ENCODE assay signal across 25 cellular contexts in genomic region chr21:42735061-42735460, GRCh38.
DNase-seq lines count a peak whose midpoint lies in the region; ATAC-seq and TF ChIP-seq lines count a peak whose summit lies in the region.
"Had no signal": no experiment of that assay in that cellular context is flagged by ENCODE, and none has a peak within 500 bp of the region (broad histone marks: within the 10 kb centered on the region; RNA-seq: fewer than 3 reads in every experiment).

No MANE protein-coding gene starts in this region.

- TF ChIP-seq EP300 in stomach (IDR thresholded peaks at IDR 0.05), result no peak

- H3K9me3 Mint-ChIP-seq in activated CD8-positive, alpha-beta T cell treated with anti-CD3 and anti-CD28 coated beads, Interleukin-2, amount 10 ng/mL, durations not matched to agents 7 days and 5 days (ENCODE audit: insufficient read depth), result no peaks in the 10 kb centered on the region
- H3K9me3 Mint-ChIP-seq in activated CD8-positive, alpha-beta T cell treated with anti-CD3 and anti-CD28 coated beads for 36 hours, result no peaks in the 10 kb centered on the region
- H3K9me3 Mint-ChIP-seq in immature natural killer cell, result no peaks in the 10 kb centered on the region
- H3K9me3 Mint-ChIP-seq: activated T-helper 17 cell treated with anti-CD3 and anti-CD28 coated beads, Interleukin-2, amount 50 U/mL, for 72 hours; central memory CD8-positive, alpha-beta T cell; natural killer cell had no signal

- no peak for TF ChIP-seq POLR2A in stomach (IDR thresholded peaks at IDR 0.05)

- H3K4me1 ChIP-seq in KMS-11 (ENCODE audit: low read depth, poor library complexity, severe bottlenecking), result peaks cover 13% of the 10 kb centered on the region
- H3K4me1 ChIP-seq in stomach, result peaks cover 15 to 62% (median 39%) of the 10 kb centered on the region in 4 donors

- no peak for ATAC-seq in activated CD8-positive, alpha-beta T cell treated with anti-CD3 and anti-CD28 coated beads, Interleukin-2, amount 10 ng/mL, durations not matched to agents 7 days and 5 days
- ATAC-seq in activated CD8-positive, alpha-beta T cell treated with anti-CD3 and anti-CD28 coated beads for 36 hours, result no peak
- no peak for ATAC-seq in sciatic nerve
- ATAC-seq: HCT116, left cardiac atrium had no signal

- no peak for TF ChIP-seq CTCF in activated CD8-positive, alpha-beta T cell treated with anti-CD3 and anti-CD28 coated beads for 36 hours (IDR thresholded peaks at IDR 0.05)
- TF ChIP-seq CTCF in KMS-11 (conservative IDR thresholded peaks at IDR 0.05; ENCODE audit: low read depth, low read length) (no peak), stomach (IDR thresholded peaks at IDR 0.05) (no peak)

- no peak overlapping the region for H3K9ac ChIP-seq in KMS-11

- no peak overlapping the region for H3K4me3 ChIP-seq in KMS-11 (IDR thresholded peaks at IDR 0.05; ENCODE audit: insufficient read depth, low read depth, low read length)
- H3K4me3 ChIP-seq in stomach, result no peak overlapping the region
- no peak overlapping the region for H3K4me3 ChIP-seq in H7 (ENCODE audit: insufficient read depth, low read depth, low read length)
- H3K4me3 ChIP-seq: smooth muscle cell had no signal

- H3K36me3 ChIP-seq in KMS-11 (ENCODE audit: insufficient read depth) (no peaks in the 10 kb centered on the region), stomach (peaks cover 0 to 33% (median 0%) of the 10 kb centered on the region in 4 donors), H7 (replicated peaks; ENCODE audit: control insufficient read depth, insufficient read depth, low read length) (peaks cover 6% of the 10 kb centered on the region; the same call in 1 of the 2 replicates)

- POLR2A ChIA-PET in activated CD8-positive, alpha-beta T cell treated with anti-CD3 and anti-CD28 coated beads, Interleukin-2, amount 10 ng/mL, durations not matched to agents 7 days and 5 days (lab: Charles Lee), result interaction anchor here (1.0 to 1.4 kb wide), 3 partner anchors 11 to 51 kb away, joined by 3 to 12 read pairs (median 5); no protein-coding TSS in a partner anchor
- POLR2A ChIA-PET in activated CD8-positive, alpha-beta T cell treated with anti-CD3 and anti-CD28 coated beads for 36 hours (lab: Charles Lee), result interaction anchor here (0.6 to 2.1 kb wide), 3 partner anchors 12 to 148 kb away, joined by 3 to 6 read pairs (median 3); no protein-coding TSS in a partner anchor

- intact Hi-C loops in activated CD8-positive, alpha-beta T cell treated with anti-CD3 and anti-CD28 coated beads for 36 hours (cut with micrococcal nuclease), result no loop called here
- intact Hi-C loops in stomach (cut with DNase I; ENCODE audit: low total_unique reads), result no loop called here
- intact Hi-C loops in sciatic nerve (cut with DNase I), result no loop called here

- peaks cover 74% of the 10 kb centered on the region for H3K4me1 Mint-ChIP-seq in activated CD8-positive, alpha-beta T cell treated with anti-CD3 and anti-CD28 coated beads, Interleukin-2, amount 10 ng/mL, durations not matched to agents 7 days and 5 days (ENCODE audit: low read depth)
- H3K4me1 Mint-ChIP-seq in activated CD8-positive, alpha-beta T cell treated with anti-CD3 and anti-CD28 coated beads for 36 hours (ENCODE audit: low read depth), result peaks cover 35% of the 10 kb centered on the region
- H3K4me1 Mint-ChIP-seq in immature natural killer cell, result peaks cover 48 to 50% of the 10 kb centered on the region in 2 donors

- peak overlapping the region; percentile 90 for H3K27ac Mint-ChIP-seq in activated CD8-positive, alpha-beta T cell treated with anti-CD3 and anti-CD28 coated beads, Interleukin-2, amount 10 ng/mL, durations not matched to agents 7 days and 5 days
- no peak overlapping the region for H3K27ac Mint-ChIP-seq in activated CD8-positive, alpha-beta T cell treated with anti-CD3 and anti-CD28 coated beads for 36 hours
- peak overlapping the region in 4 of 6 donors; percentile 63 to 87 (median 72) for H3K27ac Mint-ChIP-seq in immature natural killer cell
- H3K27ac Mint-ChIP-seq: activated naive CD8-positive, alpha-beta T cell; activated T-helper 17 cell treated with anti-CD3 and anti-CD28 coated beads, Interleukin-2, amount 50 U/mL, for 72 hours had no signal

- DNase-seq in activated CD8-positive, alpha-beta T cell treated with anti-CD3 and anti-CD28 coated beads, Interleukin-2, amount 10 ng/mL, durations not matched to agents 7 days and 5 days, result no peak
- DNase-seq in activated CD8-positive, alpha-beta T cell treated with anti-CD3 and anti-CD28 coated beads for 36 hours, result no peak
- DNase-seq in immature natural killer cell, result no peak
- no peak for DNase-seq in stomach
- DNase-seq in H7, result no peak
- no peak for DNase-seq in NCI-H510A treated with DMSO at 0.1 percent for 48 hours (lab: John Stamatoyannopoulos, UW)
- DNase-seq in sciatic nerve (ENCODE audit: low spot score), result no peak
- DNase-seq: activated CD4-positive, CD25-positive, alpha-beta regulatory T cell treated with anti-CD3 and anti-CD28 coated beads, Interleukin-2, amount 50 U/mL, for 72 hours; C1 segment of cervical spinal cord; DMS 273 treated with DMSO at 0.1 percent for 48 hours; erythroblast; head of caudate nucleus; left cardiac atrium; natural killer cell; NCI-H1092; NCI-H1930; NCI-H226; stimulated activated CD4-positive, alpha-beta T cell treated with anti-CD3 and anti-CD28 coated beads, Interleukin-2, amount 100 ng/mL, for 24 hours had no signal

- H3K4me3 Mint-ChIP-seq in activated CD8-positive, alpha-beta T cell treated with anti-CD3 and anti-CD28 coated beads, Interleukin-2, amount 10 ng/mL, durations not matched to agents 7 days and 5 days, result peak overlapping the region; percentile 9
- no peak overlapping the region for H3K4me3 Mint-ChIP-seq in activated CD8-positive, alpha-beta T cell treated with anti-CD3 and anti-CD28 coated beads for 36 hours
- H3K4me3 Mint-ChIP-seq in immature natural killer cell, result peak overlapping the region in 3 of 5 donors; percentile 74 to 75 (median 75)
- H3K4me3 Mint-ChIP-seq: activated naive CD8-positive, alpha-beta T cell; central memory CD8-positive, alpha-beta T cell had no signal

- 83 to 97% (median 93%) methylated on average over 8 of the region's 8 CpGs for WGBS in stomach, 5 donors

- no peaks in the 10 kb centered on the region for H3K27me3 Mint-ChIP-seq in activated CD8-positive, alpha-beta T cell treated with anti-CD3 and anti-CD28 coated beads, Interleukin-2, amount 10 ng/mL, durations not matched to agents 7 days and 5 days (ENCODE audit: low read depth)
- H3K27me3 Mint-ChIP-seq in activated CD8-positive, alpha-beta T cell treated with anti-CD3 and anti-CD28 coated beads for 36 hours, result no peaks in the 10 kb centered on the region
- peaks cover 0 to 4% (median 0%) of the 10 kb centered on the region in 3 donors for H3K27me3 Mint-ChIP-seq in immature natural killer cell (ENCODE audit: low read depth in 3 of 3)
- H3K27me3 Mint-ChIP-seq: activated naive CD8-positive, alpha-beta T cell; activated T-helper 17 cell treated with anti-CD3 and anti-CD28 coated beads, Interleukin-2, amount 50 U/mL, for 72 hours had no signal

- H3K27ac ChIP-seq in KMS-11, result no peak overlapping the region
- peak overlapping the region in 3 of 5 donors; percentile 2 to 47 (median 9) for H3K27ac ChIP-seq in stomach
- H3K27ac ChIP-seq: HL-60 had no signal

- CTCF ChIA-PET in activated CD8-positive, alpha-beta T cell treated with anti-CD3 and anti-CD28 coated beads, Interleukin-2, amount 10 ng/mL, durations not matched to agents 7 days and 5 days (lab: Charles Lee), result interaction anchor here (1.4 to 3.0 kb wide), 3 partner anchors 12 to 143 kb away, joined by 4 to 12 read pairs (median 11); no protein-coding TSS in a partner anchor
- CTCF ChIA-PET in activated CD8-positive, alpha-beta T cell treated with anti-CD3 and anti-CD28 coated beads for 36 hours (lab: Charles Lee), result no interaction called here

- H2AFZ ChIP-seq in KMS-11 (ENCODE audit: low read depth), result no peak overlapping the region; the same call in 1 of the 2 replicates

- no peaks in the 10 kb centered on the region for H4K20me1 ChIP-seq in KMS-11 (ENCODE audit: insufficient read depth)

- no peaks in the 10 kb centered on the region for H3K9me3 ChIP-seq in stomach

- no peaks in the 10 kb centered on the region for H3K79me2 ChIP-seq in KMS-11 (ENCODE audit: insufficient read depth, low read depth)

- H3K36me3 Mint-ChIP-seq in activated CD8-positive, alpha-beta T cell treated with anti-CD3 and anti-CD28 coated beads, Interleukin-2, amount 10 ng/mL, durations not matched to agents 7 days and 5 days (ENCODE audit: low read depth), result peaks cover 22% of the 10 kb centered on the region
- peaks cover 2% of the 10 kb centered on the region for H3K36me3 Mint-ChIP-seq in activated CD8-positive, alpha-beta T cell treated with anti-CD3 and anti-CD28 coated beads for 36 hours (ENCODE audit: low read depth)
- H3K36me3 Mint-ChIP-seq in immature natural killer cell, result no peaks in the 10 kb centered on the region
- H3K36me3 Mint-ChIP-seq: natural killer cell had no signal

- peaks cover 11% of the 10 kb centered on the region; the same call in 1 of the 2 replicates for H3K27me3 ChIP-seq in KMS-11 (ENCODE audit: insufficient read depth, low read depth)
- no peaks in the 10 kb centered on the region for H3K27me3 ChIP-seq in stomach
- no peaks in the 10 kb centered on the region for H3K27me3 ChIP-seq in H7 (ENCODE audit: control insufficient read depth, insufficient read depth, low read length)

- H3K4me2 ChIP-seq in KMS-11, result peak overlapping the region; percentile 8; the same call in 1 of the 2 replicates
- H3K4me2 ChIP-seq: smooth muscle cell had no signal
